In the genomic region with DNA sequence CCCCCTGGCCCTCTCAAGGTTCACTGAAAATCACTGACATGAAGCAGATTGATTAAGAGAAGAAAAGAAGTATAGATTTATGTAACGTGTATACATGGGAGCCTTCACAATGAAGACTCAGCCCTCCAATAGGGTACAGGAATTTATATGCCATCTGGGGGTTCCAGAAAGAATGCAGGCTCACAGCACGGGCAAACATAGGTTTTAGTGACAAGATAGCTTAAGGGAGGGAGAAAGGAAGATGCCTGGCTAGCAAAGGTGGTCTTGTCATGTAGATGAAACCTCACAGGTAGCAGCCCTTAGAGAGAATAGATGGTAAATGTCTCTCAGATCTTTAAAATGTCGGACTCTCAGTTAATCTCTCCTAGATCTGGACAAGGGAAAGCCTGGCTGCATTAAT, we compare ENCODE assay signal across 29 cellular contexts.
A peak's percentile ranks its signal among the peaks of the same experiment; 100 is the strongest.
DNase-seq lines count a peak whose midpoint lies in the region; ATAC-seq, FAIRE-seq and TF ChIP-seq lines count a peak whose summit lies in the region.
"Had no signal": no experiment of that assay in that cellular context is flagged by ENCODE, and none has a peak within 500 bp of the region (broad histone marks: within the 10 kb centered on the region; RNA-seq: fewer than 3 reads in every experiment).

No MANE protein-coding gene starts in this region.

- H3K27ac ChIP-seq in H9 (ENCODE audit: insufficient read length, low read depth, low read length) = no peak overlapping the region
- no peak overlapping the region for H3K27ac ChIP-seq in H1 (ENCODE audit: low read depth, low read length)
- peak overlapping the region; percentile 33 for H3K27ac ChIP-seq in endothelial cell of umbilical vein (ENCODE audit: insufficient read depth, low read depth, low read length)
- H3K27ac ChIP-seq in iPS-20b (ENCODE audit: low read length) = peak overlapping the region; percentile 17
- H3K27ac ChIP-seq: BLaER1 had no signal

- no peaks in the 10 kb centered on the region for H3K27me3 ChIP-seq in H9 (ENCODE audit: insufficient read depth, low read length)
- H3K27me3 ChIP-seq in H1 (replicated peaks in 1 of 4; ENCODE audit: control insufficient read depth in 3 of 4, extremely low read depth in 1 of 4, insufficient read depth in 3 of 4, low read length in 3 of 4) = peaks cover 0 to 1% (median 0%) of the 10 kb centered on the region in 4 experiments; a peak in 1 of 7 replicates
- H3K27me3 ChIP-seq in endothelial cell of umbilical vein (ENCODE audit: control insufficient read depth in 2 of 2, insufficient read depth in 2 of 2, low read length in 2 of 2) = no peaks in the 10 kb centered on the region
- no peaks in the 10 kb centered on the region for H3K27me3 ChIP-seq in iPS-20b (ENCODE audit: insufficient read depth, low read length)
- H3K27me3 ChIP-seq: BE2C, BLaER1 had no signal

- H3K4me3 ChIP-seq in H1 (ENCODE audit: extremely low read depth in 1 of 4, insufficient read depth in 2 of 4, low read depth in 3 of 4, low read length in 4 of 4) = no peak overlapping the region
- no peak overlapping the region for H3K4me3 ChIP-seq in endothelial cell of umbilical vein (replicated peaks in 1 of 3; ENCODE audit: insufficient read depth in 1 of 3, low read depth in 1 of 3, low read length in 3 of 3)
- H3K4me3 ChIP-seq in iPS-20b (ENCODE audit: low read length) = no peak overlapping the region
- H3K4me3 ChIP-seq: BLaER1, GM12878 had no signal

- TF ChIP-seq POLR2A in H1 (IDR thresholded peaks at IDR 0.05; ENCODE audit: control extremely low read depth in 1 of 2, low read depth in 2 of 2, low read length in 2 of 2) (no peak), endothelial cell of umbilical vein (IDR thresholded peaks at IDR 0.05; ENCODE audit: low read depth, low read length) (no peak)

- H4K91ac ChIP-seq in H9 (ENCODE audit: insufficient read length, low read depth, low read length) (no peak overlapping the region), H1 (replicated peaks; ENCODE audit: insufficient read length, low read length) (no peak overlapping the region)

- H2BK5ac ChIP-seq in H9 (ENCODE audit: insufficient read length, low read length) (no peak overlapping the region), H1 (ENCODE audit: low read depth, low read length) (no peak overlapping the region)

- no peaks in the 10 kb centered on the region for H3K79me1 ChIP-seq in H9 (ENCODE audit: insufficient read depth, low read depth, low read length, poor library complexity, severe bottlenecking)
- no peaks in the 10 kb centered on the region for H3K79me1 ChIP-seq in H1 (ENCODE audit: low read depth, low read length)

- no peak overlapping the region for H2BK20ac ChIP-seq in H9 (ENCODE audit: low read depth, low read length, poor library complexity, severe bottlenecking)
- no peak overlapping the region for H2BK20ac ChIP-seq in H1 (ENCODE audit: low read length)

- H3T11ph ChIP-seq in H9 (ENCODE audit: low read length) = no peak overlapping the region

- WGBS in H9 (ENCODE audit: extremely low coverage, insufficient read length, low lambda C conversion rate) = no CpG with 5 or more reads among the region's 3 CpGs
- 55% methylated on average over 3 of the region's 3 CpGs; no CpG with 5 or more reads in 1 of the 2 experiments for WGBS in H1 (ENCODE audit: extremely low coverage in 1 of 2, insufficient coverage in 1 of 2, insufficient read length in 1 of 2, insufficient replicate concordance in 2 of 2, low coverage in 1 of 2, low lambda C conversion rate in 2 of 2, missing lambda C conversion rate in 1 of 2), 2 experiments

- H3K23ac ChIP-seq in H9 (ENCODE audit: insufficient read length, low read depth, low read length) = no peak overlapping the region
- H3K23ac ChIP-seq in H1 (ENCODE audit: insufficient read length) = no peak overlapping the region

- no peaks in the 10 kb centered on the region for H4K20me1 ChIP-seq in H9 (ENCODE audit: control insufficient read depth, insufficient read depth, insufficient read length)
- H4K20me1 ChIP-seq in H1 (replicated peaks in 1 of 2; ENCODE audit: control insufficient read depth in 1 of 2, insufficient read depth in 2 of 2, low read length in 2 of 2) = no peaks in the 10 kb centered on the region
- H4K20me1 ChIP-seq in endothelial cell of umbilical vein (replicated peaks; ENCODE audit: control insufficient read depth, extremely low read depth, insufficient read depth, low read length) = no peaks in the 10 kb centered on the region
- H4K20me1 ChIP-seq: BLaER1 had no signal

- H2AK5ac ChIP-seq in H9 (ENCODE audit: insufficient read length, low read length) (no peak overlapping the region), H1 (ENCODE audit: low read depth, low read length) (no peak overlapping the region)

- intact Hi-C loops in endothelial cell of umbilical vein (cut with micrococcal nuclease) = loop anchor here (1.0 to 2.0 kb wide), 2 partner anchors 30 to 114 kb away; no protein-coding TSS in a partner anchor

- dilution Hi-C loops in endothelial cell of umbilical vein (cut with MboI; ENCODE audit: extremely low pct_ligation_motif_present, low sequenced_read_pairs) = no loop called here

- POLR2A ChIA-PET in H1 (lab: Charles Lee; ENCODE audit: partially characterized antibody) = no interaction called here
- POLR2A ChIA-PET in endothelial cell of umbilical vein (lab: Charles Lee) = no interaction called here

- H3K4me1 ChIP-seq in H9 (ENCODE audit: insufficient read depth, low read length) = no peaks in the 10 kb centered on the region; the same call in 1 of the 2 replicates
- H3K4me1 ChIP-seq in H1 (replicated peaks in 1 of 4; ENCODE audit: control insufficient read depth in 3 of 4, insufficient read depth in 4 of 4, low read length in 3 of 4) = peaks cover 0 to 5% (median 3%) of the 10 kb centered on the region in 4 experiments; a peak in 2 of 7 replicates
- H3K4me1 ChIP-seq in endothelial cell of umbilical vein (ENCODE audit: control insufficient read depth, extremely low read depth, insufficient read depth, low read length) = peaks cover 19% of the 10 kb centered on the region
- peaks cover 14% of the 10 kb centered on the region; the same call in 1 of the 2 replicates for H3K4me1 ChIP-seq in iPS-20b (ENCODE audit: insufficient read depth, low read length)
- H3K4me1 ChIP-seq: BE2C, BLaER1 had no signal

- peaks cover 17 to 18% of the 10 kb centered on the region in 2 experiments for H3K4me1 Mint-ChIP-seq in H9
- no peaks in the 10 kb centered on the region for H3K4me1 Mint-ChIP-seq in chondrocyte (ENCODE audit: low read depth)
- H3K4me1 Mint-ChIP-seq: CD14-positive monocyte; CD4-positive, alpha-beta memory T cell; CD4-positive, CD25-positive, alpha-beta regulatory T cell; CD8-positive, alpha-beta memory T cell had no signal

- FAIRE-seq in H1 (lab: Jason Lieb, UNC) = no peak
- FAIRE-seq in endothelial cell of umbilical vein (lab: Jason Lieb, UNC) = no peak
- FAIRE-seq: A204.1, GM12878, GM12892, GM18507 had no signal

- H3K27ac Mint-ChIP-seq in H9 (peak overlapping the region in 2 of 3 experiments; percentile 40 to 68; a peak in 3 of 7 replicates), chondrocyte (ENCODE audit: unreplicated experiment) (no peak overlapping the region)
- H3K27ac Mint-ChIP-seq: CD4-positive, alpha-beta memory T cell; CD4-positive, CD25-positive, alpha-beta regulatory T cell; CD8-positive, alpha-beta memory T cell had no signal

- no peak for ATAC-seq in GM21717 (IDR thresholded peaks at IDR 0.05; ENCODE audit: unreplicated experiment)
- ATAC-seq: GM12878 had no signal

- no peak overlapping the region for H3K4me2 ChIP-seq in H9 (ENCODE audit: insufficient read depth, insufficient read length, low read length)
- no peak overlapping the region for H3K4me2 ChIP-seq in H1 (ENCODE audit: insufficient read depth in 1 of 2, low read depth in 2 of 2, low read length in 2 of 2)
- H3K4me2 ChIP-seq in endothelial cell of umbilical vein (ENCODE audit: insufficient read depth, low read length) = no peak overlapping the region
- H3K4me2 ChIP-seq: BLaER1 had no signal

- no peak overlapping the region for H3K9ac ChIP-seq in H9 (ENCODE audit: extremely low read depth, insufficient read length, low read length)
- no peak overlapping the region for H3K9ac ChIP-seq in H1 (replicated peaks in 1 of 4; ENCODE audit: extremely low read depth in 1 of 4, low read depth in 3 of 4, low read length in 3 of 4)
- H3K9ac ChIP-seq in endothelial cell of umbilical vein (replicated peaks; ENCODE audit: extremely low read depth, insufficient read depth, low read length) = no peak overlapping the region
- no peak overlapping the region for H3K9ac ChIP-seq in iPS-20b (ENCODE audit: low read depth, low read length)
- H3K9ac ChIP-seq: BLaER1 had no signal

- H3K14ac ChIP-seq in H9 (ENCODE audit: insufficient read depth, low read length) = no peak overlapping the region
- H3K14ac ChIP-seq in H1 (ENCODE audit: insufficient read length) = no peak overlapping the region

- no peak overlapping the region for H4K5ac ChIP-seq in H9 (ENCODE audit: insufficient read length, low read depth, low read length)
- no peak overlapping the region for H4K5ac ChIP-seq in H1 (ENCODE audit: insufficient read length, low read depth, low read length)

- H3K9me3 ChIP-seq in H9 (ENCODE audit: control insufficient read depth, low read depth, low read length) (no peaks in the 10 kb centered on the region), H1 (ENCODE audit: insufficient read depth in 2 of 2, low read depth in 1 of 2, low read length in 1 of 2) (no peaks in the 10 kb centered on the region), endothelial cell of umbilical vein (replicated peaks; ENCODE audit: control insufficient read depth, insufficient read depth, low read length) (no peaks in the 10 kb centered on the region), iPS-20b (ENCODE audit: insufficient read depth, low read depth, low read length) (no peaks in the 10 kb centered on the region)
- H3K9me3 ChIP-seq: BE2C, BLaER1 had no signal

- H3K27me3 Mint-ChIP-seq in H9 (ENCODE audit: low read depth) = no peaks in the 10 kb centered on the region; the same call in 1 of the 2 replicates
- H3K27me3 Mint-ChIP-seq in chondrocyte (ENCODE audit: low read depth) = no peaks in the 10 kb centered on the region
- H3K27me3 Mint-ChIP-seq: CD4-positive, CD25-positive, alpha-beta regulatory T cell had no signal

- H3K36me3 Mint-ChIP-seq in H9 (ENCODE audit: insufficient read depth in 1 of 3, low read depth in 3 of 3) (peaks cover 0 to 4% (median 0%) of the 10 kb centered on the region in 3 experiments; a peak in 2 of 7 replicates), chondrocyte (ENCODE audit: low read depth) (no peaks in the 10 kb centered on the region)
- H3K36me3 Mint-ChIP-seq: CD14-positive monocyte; CD4-positive, alpha-beta memory T cell; CD4-positive, CD25-positive, alpha-beta regulatory T cell; CD8-positive, alpha-beta memory T cell had no signal

- H3K79me2 ChIP-seq in H9 (ENCODE audit: insufficient read depth, low read length) (no peaks in the 10 kb centered on the region), H1 (ENCODE audit: control insufficient read depth in 1 of 2, insufficient read depth in 2 of 2, low read length in 2 of 2) (no peaks in the 10 kb centered on the region), endothelial cell of umbilical vein (ENCODE audit: control insufficient read depth, insufficient read depth, low read length) (no peaks in the 10 kb centered on the region)

- no peak for TF ChIP-seq CTCF in H9 (conservative IDR thresholded peaks at IDR 0.05)
- no peak for TF ChIP-seq CTCF in H1 (IDR thresholded peaks at IDR 0.05; ENCODE audit: control extremely low read depth in 1 of 3, insufficient read depth in 1 of 3, low read depth in 1 of 3, low read length in 3 of 3)
- no peak for TF ChIP-seq CTCF in endothelial cell of umbilical vein (IDR thresholded peaks at IDR 0.05; ENCODE audit: extremely low read depth in 1 of 2, insufficient read depth in 1 of 2, low read depth in 1 of 2, low read length in 2 of 2)
- TF ChIP-seq CTCF in chondrocyte (IDR thresholded peaks at IDR 0.05) = no peak

- H2BK12ac ChIP-seq in H9 (ENCODE audit: insufficient read length, low read depth, low read length) = no peak overlapping the region
- H2BK12ac ChIP-seq in H1 (ENCODE audit: low read depth, low read length) = no peak overlapping the region

- no peak for TF ChIP-seq EP300 in H1 (IDR thresholded peaks at IDR 0.05; ENCODE audit: borderline replicate concordance in 1 of 2, low read depth in 2 of 2, low read length in 2 of 2)

- H3K9me1 ChIP-seq in endothelial cell of umbilical vein (replicated peaks; ENCODE audit: control insufficient read depth, extremely low read depth, insufficient read depth, low read length) = no peaks in the 10 kb centered on the region

- BruUV-seq in endothelial cell of umbilical vein (replicated peaks; lab: Mats Ljungman, UMichigan) = no TSS peak

- TF ChIP-seq RAD21 in H1 (IDR thresholded peaks at IDR 0.05 in 1 of 2, conservative IDR thresholded peaks at IDR 0.05 in 1 of 2; ENCODE audit: low read depth in 2 of 2, low read length in 2 of 2) = no peak

- no peak overlapping the region for H4K8ac ChIP-seq in H9 (replicated peaks; ENCODE audit: insufficient read length, low read depth, low read length)
- no peak overlapping the region; the same call in 1 of the 2 replicates for H4K8ac ChIP-seq in H1 (ENCODE audit: extremely low read depth, insufficient read depth, low read length)

- H3K4ac ChIP-seq in H9 (ENCODE audit: low read depth, low read length) (no peak overlapping the region), H1 (replicated peaks; ENCODE audit: insufficient read length, low read depth, low read length) (no peak overlapping the region)

- no peak overlapping the region for H2AFZ ChIP-seq in H9 (ENCODE audit: low read length)
- no peak overlapping the region for H2AFZ ChIP-seq in H1 (ENCODE audit: low read length)
- no peak overlapping the region for H2AFZ ChIP-seq in endothelial cell of umbilical vein (ENCODE audit: low read depth, low read length)

- DNase-seq in H9 (no peak), H1 (ENCODE audit: low read depth in 1 of 2, low spot score in 2 of 2) (no peak), endothelial cell of umbilical vein (ENCODE audit: low read depth, low spot score) (no peak), chondrocyte (ENCODE audit: low spot score) (no peak), SHP77 (lab: John Stamatoyannopoulos, UW) (no peak)
- no peak for DNase-seq in activated CD4-positive, alpha-beta T cell treated with anti-CD3 and anti-CD28 coated beads for 48 hours
- DNase-seq: 8988T; ACHN; BE2C; C1 segment of cervical spinal cord; CD4-positive, alpha-beta memory T cell; CD4-positive, CD25-positive, alpha-beta regulatory T cell; CD8-positive, alpha-beta memory T cell; COR-L47; DMS 273 treated with DMSO at 0.1 percent for 48 hours; DMS153; DMS53; DMS79; DND-41; EL; GDM1 had no signal

- H3K36me3 ChIP-seq in H1 (ENCODE audit: control insufficient read depth in 2 of 4, insufficient read depth in 4 of 4, low read length in 3 of 4) = no peaks in the 10 kb centered on the region
- H3K36me3 ChIP-seq in endothelial cell of umbilical vein (ENCODE audit: control insufficient read depth in 2 of 2, extremely low read depth in 1 of 2, insufficient read depth in 2 of 2, low read length in 2 of 2) = no peaks in the 10 kb centered on the region
- H3K36me3 ChIP-seq in iPS-20b (ENCODE audit: insufficient read depth, low read depth, low read length) = no peaks in the 10 kb centered on the region
- H3K36me3 ChIP-seq: BE2C, BLaER1 had no signal

- H3K23me2 ChIP-seq in H9 (ENCODE audit: insufficient read length, low read depth, low read length, poor library complexity, severe bottlenecking) (no peaks in the 10 kb centered on the region), H1 (ENCODE audit: low read depth, low read length) (no peaks in the 10 kb centered on the region)

- no peaks in the 10 kb centered on the region for H3K9me3 Mint-ChIP-seq in H9
- H3K9me3 Mint-ChIP-seq in chondrocyte (ENCODE audit: low read depth) = no peaks in the 10 kb centered on the region
- H3K9me3 Mint-ChIP-seq: CD4-positive, alpha-beta memory T cell had no signal

- H3K56ac ChIP-seq in H9 (ENCODE audit: insufficient read length, low read depth, low read length) = no peak overlapping the region
- no peak overlapping the region for H3K56ac ChIP-seq in H1 (replicated peaks; ENCODE audit: insufficient read length, low read depth, low read length)

- H3K4me3 Mint-ChIP-seq in H9 (no peak overlapping the region), chondrocyte (ENCODE audit: unreplicated experiment) (no peak overlapping the region)
- H3K4me3 Mint-ChIP-seq: CD14-positive monocyte; CD4-positive, alpha-beta memory T cell; CD4-positive, CD25-positive, alpha-beta regulatory T cell had no signal

- H2BK120ac ChIP-seq in H9 (ENCODE audit: low read depth, low read length, poor library complexity, severe bottlenecking) (no peak overlapping the region), H1 (replicated peaks; ENCODE audit: low read depth, low read length) (no peak overlapping the region)

- no peak overlapping the region for H3K18ac ChIP-seq in H9 (ENCODE audit: insufficient read length, low read depth, low read length)
- no peak overlapping the region for H3K18ac ChIP-seq in H1 (ENCODE audit: extremely low read depth, low read length)

- no peak overlapping the region for H2BK15ac ChIP-seq in H9 (ENCODE audit: low read depth, low read length)
- no peak overlapping the region for H2BK15ac ChIP-seq in H1 (ENCODE audit: low read length)

- CTCF ChIA-PET in H1 (lab: Charles Lee; ENCODE audit: partially characterized antibody) (interaction anchor here (0.6 to 1.6 kb wide), 2 partner anchors 13 to 97 kb away, joined by 3 to 4 read pairs; no protein-coding TSS in a partner anchor), endothelial cell of umbilical vein (lab: Charles Lee) (interaction anchor here (1.5 kb wide), 2 partner anchors 8 to 117 kb away, joined by 4 read pairs; no protein-coding TSS in a partner anchor)

Comparison
In these comparisons a context has a peak if more than half of its experiments do, and no peak if none do; other contexts are left out.
1. H3K27ac ChIP-seq: peak in endothelial cell of umbilical vein (single experiment) and iPS-20b (single experiment); none in H9 (single experiment) and H1 (single experiment).